9 cellular contexts compared by ENCODE assay signal in genomic region chr9:2227468-2227867, GRCh38.
DNase-seq lines count a peak whose midpoint lies in the region; FAIRE-seq and TF ChIP-seq lines count a peak whose summit lies in the region.
"Had no signal": no experiment of that assay in that cellular context is flagged by ENCODE, and none has a peak within 500 bp of the region (broad histone marks: within the 10 kb centered on the region; RNA-seq: fewer than 3 reads in every experiment).

No MANE protein-coding gene starts in this region.

- FAIRE-seq in GM12891 (lab: Jason Lieb, UNC) = no peak

- no peak overlapping the region for H2AFZ ChIP-seq in trophoblast cell (ENCODE audit: insufficient read depth, low read length, poor library complexity)

- no peak overlapping the region for H3K14ac ChIP-seq in trophoblast cell (ENCODE audit: low read length)

- H3K4ac ChIP-seq in trophoblast cell (ENCODE audit: low read depth, low read length) = no peak overlapping the region

- no peak overlapping the region for H2BK5ac ChIP-seq in trophoblast cell (ENCODE audit: low read depth, low read length, poor library complexity)

- H3K23ac ChIP-seq in trophoblast cell (ENCODE audit: low read length) = no peak overlapping the region

- H3K9me3 ChIP-seq in trophoblast cell (ENCODE audit: insufficient read depth, low read depth, low read length) = no peaks in the 10 kb centered on the region

- no peaks in the 10 kb centered on the region for H3K79me2 ChIP-seq in trophoblast cell (ENCODE audit: control insufficient read depth, insufficient read depth, low read length, poor library complexity)

- no peak overlapping the region for H2AK5ac ChIP-seq in trophoblast cell (ENCODE audit: low read length)

- H3K36me3 ChIP-seq in trophoblast cell (ENCODE audit: control insufficient read depth in 1 of 2, insufficient read depth in 2 of 2, low read length in 2 of 2) = no peaks in the 10 kb centered on the region

- DNase-seq in GM03348 (ENCODE audit: low spot score) (peak; percentile 76), NCI-H226 (peak; percentile 70), fibroblast of pulmonary artery (ENCODE audit: low read depth) (peak; percentile 90), trophoblast cell (no peak), SW 1271 (lab: John Stamatoyannopoulos, UW) (no peak), GM12891 (ENCODE audit: insufficient read length, low spot score) (no peak)
- no peak for DNase-seq in activated CD4-positive, alpha-beta T cell treated with anti-CD3 and anti-CD28 coated beads, Interleukin-2, amount 50 U/mL, for 4 hours
- DNase-seq: CD4-positive, alpha-beta memory T cell; KG1 had no signal

- no peak overlapping the region for H2BK120ac ChIP-seq in trophoblast cell (ENCODE audit: insufficient read depth, low read length, poor library complexity)

- H3K4me3 ChIP-seq in fibroblast of pulmonary artery (replicated peaks; ENCODE audit: low read depth, low read length) (no peak overlapping the region), trophoblast cell (ENCODE audit: low read depth, low read length) (no peak overlapping the region)

- peaks cover 9% of the 10 kb centered on the region for H3K79me1 ChIP-seq in trophoblast cell (ENCODE audit: low read length)

- no peak overlapping the region for H3K27ac ChIP-seq in trophoblast cell (ENCODE audit: low read depth, low read length)

- no peak overlapping the region for H4K12ac ChIP-seq in trophoblast cell (ENCODE audit: low read depth, low read length)

- H3K27me3 ChIP-seq in trophoblast cell (ENCODE audit: insufficient read depth, low read length) = no peaks in the 10 kb centered on the region

- no peak for TF ChIP-seq POLR2A in GM12891 (IDR thresholded peaks at IDR 0.05; ENCODE audit: low read depth, low read length)

- H2BK12ac ChIP-seq in trophoblast cell (ENCODE audit: low read length) = peak overlapping the region; percentile 63

- H3K18ac ChIP-seq in trophoblast cell (ENCODE audit: low read length) = no peak overlapping the region

- no peak overlapping the region for H3K9ac ChIP-seq in trophoblast cell (ENCODE audit: low read length)

- peak overlapping the region; percentile 39 for H4K91ac ChIP-seq in trophoblast cell (ENCODE audit: low read depth, low read length)

- WGBS in trophoblast cell (ENCODE audit: extremely low coverage, insufficient coverage, insufficient read length) = no CpG with 5 or more reads among the region's 3 CpGs

- peaks cover 7 to 10% of the 10 kb centered on the region in 2 experiments for H3K4me1 ChIP-seq in trophoblast cell (ENCODE audit: control insufficient read depth in 1 of 2, insufficient read depth in 2 of 2, low read length in 2 of 2)

- H4K8ac ChIP-seq in trophoblast cell (ENCODE audit: low read depth, low read length) = peak overlapping the region; percentile 58

- H3K4me2 ChIP-seq in trophoblast cell (ENCODE audit: low read length) = no peak overlapping the region

- no peak for TF ChIP-seq CTCF in fibroblast of pulmonary artery (IDR thresholded peaks at IDR 0.05; ENCODE audit: low read length, missing control alignments)

TF ChIP-seq in GM12891, 5 proteins besides CTCF, POLR2A, EP300 and RAD21:
- TF ChIP-seq TAF1 (IDR thresholded peaks at IDR 0.05; ENCODE audit: low read depth, low read length) (no peak), POLR2AphosphoS5 (IDR thresholded peaks at IDR 0.05; ENCODE audit: low read depth, low read length) (no peak), SPI1 (IDR thresholded peaks at IDR 0.05; ENCODE audit: low read depth, low read length) (no peak), PAX5 (IDR thresholded peaks at IDR 0.05; ENCODE audit: insufficient read depth, low read length, severe bottlenecking) (no peak), POU2F2 (IDR thresholded peaks at IDR 0.05; ENCODE audit: low read depth, low read length) (no peak)

Comparison
In these comparisons a context has a peak if more than half of its experiments do, and no peak if none do; other contexts are left out.
1. DNase-seq: peak in GM03348 (single experiment), NCI-H226 (single experiment) and fibroblast of pulmonary artery (single experiment); none in trophoblast cell (0 of 2), SW 1271 (0 of 2), GM12891 (single experiment) and activated CD4-positive, alpha-beta T cell treated with anti-CD3 and anti-CD28 coated beads, Interleukin-2, amount 50 U/mL, for 4 hours (0 of 2).